In the genomic region with DNA sequence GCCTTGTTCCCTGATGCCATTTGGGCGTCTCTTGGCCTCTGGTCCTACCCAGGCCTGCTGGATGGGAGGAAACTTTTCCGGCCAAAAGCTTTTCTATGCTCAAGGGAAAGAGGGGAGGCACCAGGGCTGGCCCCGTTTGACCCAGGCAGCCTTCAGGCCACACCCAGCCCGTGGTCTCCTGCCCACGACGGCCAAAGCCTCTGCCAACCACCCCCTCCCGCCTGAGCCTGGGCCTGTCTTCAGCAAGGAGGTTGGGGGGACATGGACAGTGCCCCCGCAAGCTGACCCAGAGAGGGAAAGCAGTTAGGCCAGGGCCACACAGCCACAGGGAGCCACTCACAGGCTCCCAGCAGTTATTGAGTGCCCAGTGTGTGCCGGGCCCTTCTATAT, we compare ENCODE assay signal across 2 cellular contexts.
TF ChIP-seq lines count a peak whose summit lies in the region.

No MANE protein-coding gene starts in this region.

TF ChIP-seq in HCT116, 20 proteins besides CTCF, POLR2A, EP300 and RAD21:
- TF ChIP-seq YY1 (IDR thresholded peaks at IDR 0.05; ENCODE audit: extremely low read depth, insufficient replicate concordance, low read depth, low read length) (no peak), ZNF274 (IDR thresholded peaks at IDR 0.05; ENCODE audit: low read depth, low read length) (no peak), SIN3A (IDR thresholded peaks at IDR 0.05; ENCODE audit: low read depth) (no peak), CBX3 (IDR thresholded peaks at IDR 0.05; ENCODE audit: low read depth) (no peak), EZH2phosphoT487 (IDR thresholded peaks at IDR 0.05; ENCODE audit: borderline replicate concordance) (no peak), CEBPB (IDR thresholded peaks at IDR 0.05; ENCODE audit: low read depth) (no peak), JUND (IDR thresholded peaks at IDR 0.05) (no peak), SRF (IDR thresholded peaks at IDR 0.05; ENCODE audit: low read depth) (no peak), ZBTB33 (IDR thresholded peaks at IDR 0.05; ENCODE audit: extremely low read depth, insufficient replicate concordance, low read length) (no peak), POLR2AphosphoS5 (IDR thresholded peaks at IDR 0.05; ENCODE audit: low read depth, low read length) (no peak), EZH2 (IDR thresholded peaks at IDR 0.05) (no peak), EGR1 (IDR thresholded peaks at IDR 0.05; ENCODE audit: low read depth) (no peak), MAX (IDR thresholded peaks at IDR 0.05) (no peak)
- TF ChIP-seq, protein P1, sequence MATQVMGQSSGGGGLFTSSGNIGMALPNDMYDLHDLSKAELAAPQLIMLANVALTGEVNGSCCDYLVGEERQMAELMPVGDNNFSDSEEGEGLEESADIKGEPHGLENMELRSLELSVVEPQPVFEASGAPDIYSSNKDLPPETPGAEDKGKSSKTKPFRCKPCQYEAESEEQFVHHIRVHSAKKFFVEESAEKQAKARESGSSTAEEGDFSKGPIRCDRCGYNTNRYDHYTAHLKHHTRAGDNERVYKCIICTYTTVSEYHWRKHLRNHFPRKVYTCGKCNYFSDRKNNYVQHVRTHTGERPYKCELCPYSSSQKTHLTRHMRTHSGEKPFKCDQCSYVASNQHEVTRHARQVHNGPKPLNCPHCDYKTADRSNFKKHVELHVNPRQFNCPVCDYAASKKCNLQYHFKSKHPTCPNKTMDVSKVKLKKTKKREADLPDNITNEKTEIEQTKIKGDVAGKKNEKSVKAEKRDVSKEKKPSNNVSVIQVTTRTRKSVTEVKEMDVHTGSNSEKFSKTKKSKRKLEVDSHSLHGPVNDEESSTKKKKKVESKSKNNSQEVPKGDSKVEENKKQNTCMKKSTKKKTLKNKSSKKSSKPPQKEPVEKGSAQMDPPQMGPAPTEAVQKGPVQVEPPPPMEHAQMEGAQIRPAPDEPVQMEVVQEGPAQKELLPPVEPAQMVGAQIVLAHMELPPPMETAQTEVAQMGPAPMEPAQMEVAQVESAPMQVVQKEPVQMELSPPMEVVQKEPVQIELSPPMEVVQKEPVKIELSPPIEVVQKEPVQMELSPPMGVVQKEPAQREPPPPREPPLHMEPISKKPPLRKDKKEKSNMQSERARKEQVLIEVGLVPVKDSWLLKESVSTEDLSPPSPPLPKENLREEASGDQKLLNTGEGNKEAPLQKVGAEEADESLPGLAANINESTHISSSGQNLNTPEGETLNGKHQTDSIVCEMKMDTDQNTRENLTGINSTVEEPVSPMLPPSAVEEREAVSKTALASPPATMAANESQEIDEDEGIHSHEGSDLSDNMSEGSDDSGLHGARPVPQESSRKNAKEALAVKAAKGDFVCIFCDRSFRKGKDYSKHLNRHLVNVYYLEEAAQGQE (IDR thresholded peaks at IDR 0.05; ENCODE audit: low read depth) = no peak
TF ChIP-seq in HCT116: peak in this region for 0.

TF ChIP-seq in GM12878, 131 proteins besides CTCF, POLR2A, EP300 and RAD21:
- TF ChIP-seq, protein P1 (IDR thresholded peaks at IDR 0.05; ENCODE audit: low read depth, low read length) = no peak
- no peak for TF ChIP-seq WRNIP1 (IDR thresholded peaks at IDR 0.05; ENCODE audit: borderline replicate concordance, low read depth, low read length)
- TF ChIP-seq NFIC (IDR thresholded peaks at IDR 0.05; ENCODE audit: low read depth, low read length) = no peak
- no peak for TF ChIP-seq HDAC2 (IDR thresholded peaks at IDR 0.05)
- TF ChIP-seq, protein P2, sequence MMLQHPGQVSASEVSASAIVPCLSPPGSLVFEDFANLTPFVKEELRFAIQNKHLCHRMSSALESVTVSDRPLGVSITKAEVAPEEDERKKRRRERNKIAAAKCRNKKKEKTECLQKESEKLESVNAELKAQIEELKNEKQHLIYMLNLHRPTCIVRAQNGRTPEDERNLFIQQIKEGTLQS (IDR thresholded peaks at IDR 0.05; ENCODE audit: borderline replicate concordance, extremely low read depth, low read depth, low read length) = no peak
- TF ChIP-seq EZH2 (IDR thresholded peaks at IDR 0.05; ENCODE audit: borderline replicate concordance, control insufficient read depth, low read depth, low read length) = no peak
- TF ChIP-seq RFX5 (IDR thresholded peaks at IDR 0.05; ENCODE audit: low read depth, low read length) = no peak
- TF ChIP-seq HCFC1 (IDR thresholded peaks at IDR 0.05; ENCODE audit: low read length) = no peak
- no peak for TF ChIP-seq FOXM1 (IDR thresholded peaks at IDR 0.05; ENCODE audit: low read depth, low read length)
- TF ChIP-seq MEF2A (IDR thresholded peaks at IDR 0.05; ENCODE audit: insufficient read depth, low read depth, low read length) = no peak
- TF ChIP-seq SUPT20H (IDR thresholded peaks at IDR 0.05; ENCODE audit: borderline replicate concordance, control insufficient read depth, low read depth, low read length) = no peak
- no peak for TF ChIP-seq ESRRA (IDR thresholded peaks at IDR 0.05; ENCODE audit: low read length)
- TF ChIP-seq NBN (IDR thresholded peaks at IDR 0.05) = no peak
- TF ChIP-seq ASH2L (IDR thresholded peaks at IDR 0.05; ENCODE audit: borderline replicate concordance, low read depth) = no peak
- TF ChIP-seq BCL3 (IDR thresholded peaks at IDR 0.05; ENCODE audit: borderline replicate concordance, insufficient read depth, low read depth, low read length, poor library complexity, severe bottlenecking) = no peak
- no peak for TF ChIP-seq SUZ12 (IDR thresholded peaks at IDR 0.05; ENCODE audit: unreplicated experiment)
- TF ChIP-seq LARP7 (IDR thresholded peaks at IDR 0.05) = no peak
- TF ChIP-seq FOS (IDR thresholded peaks at IDR 0.05; ENCODE audit: borderline replicate concordance, extremely low read depth, insufficient read length) = no peak
